ENCODE assay signal across 12 cellular contexts in genomic region chr1:18944810-18945209, GRCh38. TPM values are rescaled to one million over a fixed set of nuclear protein-coding genes. Genes with fewer than 3 reads are reported as not detected.
A peak's percentile ranks its signal among the peaks of the same experiment; 100 is the strongest.
DNase-seq lines count a peak whose midpoint lies in the region; ATAC-seq and TF ChIP-seq lines count a peak whose summit lies in the region.
"Had no signal": no experiment of that assay in that cellular context is flagged by ENCODE, and none has a peak within 500 bp of the region (broad histone marks: within the 10 kb centered on the region; RNA-seq: fewer than 3 reads in every experiment).

No MANE protein-coding gene starts in this region.

- H3K36me3 Mint-ChIP-seq in dendritic cell treated with granulocyte-macrophage colony-stimulating factor and Interleukin-4, amounts not matched to agents 40 ng/mL and 50 ng/mL, for 4 days (ENCODE audit: low read depth), result no peaks in the 10 kb centered on the region
- no peaks in the 10 kb centered on the region for H3K36me3 Mint-ChIP-seq in natural killer cell
- peaks cover 0 to 24% of the 10 kb centered on the region in 2 donors for H3K36me3 Mint-ChIP-seq in activated naive CD4-positive, alpha-beta T cell treated with anti-CD3 and anti-CD28 coated beads, Interleukin-2, amount 50 U/mL, for 72 hours

- CTCF ChIA-PET in Panc1 (lab: Charles Lee), result no interaction called here

- peak overlapping the region; percentile 20 for H3K27ac Mint-ChIP-seq in dendritic cell treated with granulocyte-macrophage colony-stimulating factor and Interleukin-4, amounts not matched to agents 40 ng/mL and 50 ng/mL, for 4 days
- H3K27ac Mint-ChIP-seq in natural killer cell, result peak overlapping the region; percentile 79 to 100
- H3K27ac Mint-ChIP-seq in activated naive CD4-positive, alpha-beta T cell treated with anti-CD3 and anti-CD28 coated beads, Interleukin-2, amount 50 U/mL, for 72 hours, result peak overlapping the region in 1 of 2 donors; percentile 83

- in situ Hi-C loops in Panc1 (cut with HindIII; ENCODE audit: low pct_unique_long_range_greater_than_20kb, low sequenced_read_pairs), result no loop called here

- peaks cover 83% of the 10 kb centered on the region for H3K4me1 ChIP-seq in BLaER1
- H3K4me1 ChIP-seq in Panc1 (ENCODE audit: control insufficient read depth, insufficient read depth, low read length), result peaks cover 88% of the 10 kb centered on the region

- intact Hi-C loops in Panc1 (cut with micrococcal nuclease; ENCODE audit: unreplicated experiment), result no loop called here
- intact Hi-C loops in dendritic cell treated with granulocyte-macrophage colony-stimulating factor and Interleukin-4, amounts not matched to agents 40 ng/mL and 50 ng/mL, for 4 days (cut with micrococcal nuclease), result no loop called here
- intact Hi-C loops in natural killer cell (cut with micrococcal nuclease), result no loop called here

- H3K36me3 ChIP-seq in BLaER1 (peaks cover 5% of the 10 kb centered on the region; the same call in 1 of the 2 replicates), Panc1 (ENCODE audit: control insufficient read depth, insufficient read depth, low read length) (no peaks in the 10 kb centered on the region), H7 (replicated peaks; ENCODE audit: control insufficient read depth, insufficient read depth, low read length) (no peaks in the 10 kb centered on the region)

- DNase-seq in Panc1 (ENCODE audit: low read depth, low spot score) (no peak), natural killer cell (no peak), H7 (no peak), NCI-H69 (lab: John Stamatoyannopoulos, UW) (no peak)
- no peak for DNase-seq in activated naive CD4-positive, alpha-beta T cell treated with anti-CD3 and anti-CD28 coated beads, Interleukin-2, amount 50 U/mL, for 72 hours (ENCODE audit: low spot score in 2 of 2)
- DNase-seq: activated CD4-positive, CD25-positive, alpha-beta regulatory T cell; aorta; NCI-H2081 treated with DMSO at 0.1 percent for 48 hours had no signal

- H3K9me3 Mint-ChIP-seq in dendritic cell treated with granulocyte-macrophage colony-stimulating factor and Interleukin-4, amounts not matched to agents 40 ng/mL and 50 ng/mL, for 4 days, result no peaks in the 10 kb centered on the region
- no peaks in the 10 kb centered on the region for H3K9me3 Mint-ChIP-seq in natural killer cell
- H3K9me3 Mint-ChIP-seq in activated naive CD4-positive, alpha-beta T cell treated with anti-CD3 and anti-CD28 coated beads, Interleukin-2, amount 50 U/mL, for 72 hours, result no peaks in the 10 kb centered on the region

- no peak for TF ChIP-seq CTCF in Panc1 (IDR thresholded peaks at IDR 0.05)
- no peak for TF ChIP-seq CTCF in natural killer cell (IDR thresholded peaks at IDR 0.05)

- ATAC-seq in Panc1 (no peak), natural killer cell (no peak), GM19463 (IDR thresholded peaks at IDR 0.05; ENCODE audit: unreplicated experiment) (no peak)
- ATAC-seq in activated naive CD4-positive, alpha-beta T cell treated with anti-CD3 and anti-CD28 coated beads, Interleukin-2, amount 50 U/mL, for 72 hours, result no peak

- H3K9ac ChIP-seq in BLaER1, result peak overlapping the region; percentile 52; the same call in 1 of the 2 replicates

- peak overlapping the region; percentile 33 for H3K4me2 ChIP-seq in BLaER1

- H3K4me3 ChIP-seq in BLaER1 (no peak overlapping the region), Panc1 (ENCODE audit: low read depth in 2 of 2, low read length in 2 of 2) (no peak overlapping the region), H7 (ENCODE audit: insufficient read depth, low read depth, low read length) (no peak overlapping the region)
- H3K4me3 ChIP-seq: lung had no signal

- H4K20me1 ChIP-seq in BLaER1, result peaks cover 68% of the 10 kb centered on the region

- peaks cover 62% of the 10 kb centered on the region for H3K4me1 Mint-ChIP-seq in dendritic cell treated with granulocyte-macrophage colony-stimulating factor and Interleukin-4, amounts not matched to agents 40 ng/mL and 50 ng/mL, for 4 days (ENCODE audit: low read depth)
- peaks cover 75 to 79% of the 10 kb centered on the region in 2 donors for H3K4me1 Mint-ChIP-seq in natural killer cell

- H3K27me3 Mint-ChIP-seq in dendritic cell treated with granulocyte-macrophage colony-stimulating factor and Interleukin-4, amounts not matched to agents 40 ng/mL and 50 ng/mL, for 4 days, result peaks cover 8% of the 10 kb centered on the region
- no peaks in the 10 kb centered on the region for H3K27me3 Mint-ChIP-seq in natural killer cell (ENCODE audit: low read depth in 2 of 2)

- H3K27me3 ChIP-seq in BLaER1 (no peaks in the 10 kb centered on the region), Panc1 (ENCODE audit: control insufficient read depth, insufficient read depth, low read length) (no peaks in the 10 kb centered on the region), H7 (ENCODE audit: control insufficient read depth, insufficient read depth, low read length) (no peaks in the 10 kb centered on the region)

- BruUV-seq in Panc1 (replicated peaks; lab: Mats Ljungman, UMichigan), result no TSS peak

- H3K4me3 Mint-ChIP-seq in dendritic cell treated with granulocyte-macrophage colony-stimulating factor and Interleukin-4, amounts not matched to agents 40 ng/mL and 50 ng/mL, for 4 days, result no peak overlapping the region
- H3K4me3 Mint-ChIP-seq in natural killer cell, result peak overlapping the region; percentile 38

- H3K27ac ChIP-seq in BLaER1 (peak overlapping the region; percentile 57), Panc1 (ENCODE audit: low read length) (peak overlapping the region; percentile 89)

- POLR2A ChIA-PET in Panc1 (lab: Charles Lee), result no interaction called here

- no peaks in the 10 kb centered on the region for H3K9me3 ChIP-seq in BLaER1
- no peaks in the 10 kb centered on the region for H3K9me3 ChIP-seq in Panc1 (ENCODE audit: control insufficient read depth, insufficient read depth, low read depth, low read length)

RNA-seq across cellular contexts. Expression of gene IFFO2, which starts 11.7 kb away (rescaled TPM):
- total RNA-seq in Panc1 (2021; ENCODE audit: unreplicated experiment) (59.4 TPM), natural killer cell (100 to 1,000 TPM in 1 of 3 donors, 10 to 100 TPM in 2; 52.4 to 105 (median 66.5) TPM)
- 53.4 TPM for polyA plus RNA-seq in Panc1 (2012; ENCODE audit: insufficient read length)
- 16.8 and 19.6 TPM in 2 replicates for total RNA-seq in H7 (2014; rRNA removed; shearing (Covaris generic))
- total RNA-seq in activated naive CD4-positive, alpha-beta T cell treated with anti-CD3 and anti-CD28 coated beads, Interleukin-2, amount 50 U/mL, for 72 hours, result 10 to 100 TPM; 27.3 to 41.7 TPM

RNA-seq across cellular contexts. Expression of gene ALDH4A1, which starts 42.5 kb away (rescaled TPM):
- total RNA-seq in Panc1 (2021; ENCODE audit: unreplicated experiment), result 21.7 TPM
- polyA plus RNA-seq in Panc1 (2012; ENCODE audit: insufficient read length), result 41.3 TPM
- total RNA-seq in natural killer cell, result 1 to 10 TPM; 3.4 to 4.1 (median 3.7) TPM
- 23.7 and 23.8 TPM in 2 replicates for total RNA-seq in H7 (2014; rRNA removed; shearing (Covaris generic))
- total RNA-seq in activated naive CD4-positive, alpha-beta T cell treated with anti-CD3 and anti-CD28 coated beads, Interleukin-2, amount 50 U/mL, for 72 hours, result 1 to 10 TPM; 7.4 to 9.8 TPM
